In the genomic region with DNA sequence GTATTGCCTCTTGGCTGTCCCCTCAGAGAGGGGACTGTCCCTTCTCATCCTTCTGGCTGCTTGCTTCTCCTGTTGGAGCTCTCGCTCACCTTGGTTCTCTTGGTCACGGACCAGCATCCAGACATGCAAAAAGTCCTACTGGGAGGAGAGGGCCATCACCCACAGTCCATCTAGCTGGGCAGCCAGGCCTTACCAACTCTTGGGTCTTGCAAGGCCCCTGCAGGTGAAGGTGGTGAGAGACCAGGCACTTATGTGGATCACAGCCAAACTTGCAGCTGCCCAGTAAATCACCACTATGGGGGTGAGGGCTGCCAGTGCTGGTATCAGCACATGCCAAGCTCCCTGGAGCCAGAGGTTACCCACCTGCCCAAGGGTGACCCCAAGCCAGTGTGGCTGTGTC, we compare ENCODE assay signal across 1 cellular context.
A peak's percentile ranks its signal among the peaks of the same experiment; 100 is the strongest.
TF ChIP-seq lines count a peak whose summit lies in the region.

No MANE protein-coding gene starts in this region.

TF ChIP-seq in HepG2, 621 proteins besides CTCF, POLR2A, EP300 and RAD21:
- TF ChIP-seq, protein P1, sequence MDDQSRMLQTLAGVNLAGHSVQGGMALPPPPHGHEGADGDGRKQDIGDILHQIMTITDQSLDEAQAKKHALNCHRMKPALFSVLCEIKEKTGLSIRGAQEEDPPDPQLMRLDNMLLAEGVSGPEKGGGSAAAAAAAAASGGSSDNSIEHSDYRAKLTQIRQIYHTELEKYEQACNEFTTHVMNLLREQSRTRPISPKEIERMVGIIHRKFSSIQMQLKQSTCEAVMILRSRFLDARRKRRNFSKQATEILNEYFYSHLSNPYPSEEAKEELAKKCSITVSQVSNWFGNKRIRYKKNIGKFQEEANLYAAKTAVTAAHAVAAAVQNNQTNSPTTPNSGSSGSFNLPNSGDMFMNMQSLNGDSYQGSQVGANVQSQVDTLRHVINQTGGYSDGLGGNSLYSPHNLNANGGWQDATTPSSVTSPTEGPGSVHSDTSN (CRISPR knock-in tag; IDR thresholded peaks at IDR 0.05; ENCODE audit: borderline replicate concordance) = no peak
- TF ChIP-seq SALL1 (CRISPR knock-in tag; IDR thresholded peaks at IDR 0.05) (no peak), RERE (CRISPR knock-in tag; IDR thresholded peaks at IDR 0.05; ENCODE audit: low read depth) (no peak), RXRA (CRISPR knock-in tag; IDR thresholded peaks at IDR 0.05) (no peak), TCF7 (IDR thresholded peaks at IDR 0.05; ENCODE audit: low read depth) (no peak), SNRNP70 (IDR thresholded peaks at IDR 0.05; ENCODE audit: low read depth, low read length) (no peak), ZNF816 (CRISPR knock-in tag; IDR thresholded peaks at IDR 0.05; ENCODE audit: borderline replicate concordance) (no peak), MIER2 (CRISPR knock-in tag; IDR thresholded peaks at IDR 0.05) (no peak), SKIL (CRISPR knock-in tag; IDR thresholded peaks at IDR 0.05; ENCODE audit: borderline replicate concordance) (no peak), ARHGAP35 (CRISPR knock-in tag; IDR thresholded peaks at IDR 0.05; ENCODE audit: borderline replicate concordance) (no peak), ZNF44 (CRISPR knock-in tag; IDR thresholded peaks at IDR 0.05) (no peak), ATF1 (CRISPR knock-in tag; IDR thresholded peaks at IDR 0.05) (no peak), HOXA9 (CRISPR knock-in tag; IDR thresholded peaks at IDR 0.05; ENCODE audit: borderline replicate concordance) (no peak), SRSF1 (optimal IDR thresholded peaks at IDR 0.05; ENCODE audit: low read depth, low read length) (peak; percentile 27), SKI (IDR thresholded peaks at IDR 0.05; ENCODE audit: partially characterized antibody) (no peak), RCOR2 (CRISPR knock-in tag; IDR thresholded peaks at IDR 0.05) (no peak), ZNF343 (CRISPR knock-in tag; IDR thresholded peaks at IDR 0.05) (0 out of 2 replicates have a peak, but pooled peaks have one; percentile 49), SRF (IDR thresholded peaks at IDR 0.05; ENCODE audit: low read depth, low read length) (no peak), ETV5 (CRISPR knock-in tag; IDR thresholded peaks at IDR 0.05; ENCODE audit: borderline replicate concordance) (no peak), ZNF136 (CRISPR knock-in tag; IDR thresholded peaks at IDR 0.05; ENCODE audit: low read depth) (no peak), RBM22 (optimal IDR thresholded peaks at IDR 0.05; ENCODE audit: low read length) (peak; percentile 23), ZNF7 (CRISPR knock-in tag; IDR thresholded peaks at IDR 0.05) (no peak), ZFX (CRISPR knock-in tag; IDR thresholded peaks at IDR 0.05; ENCODE audit: low read depth) (no peak), ISL2 (CRISPR knock-in tag; IDR thresholded peaks at IDR 0.05) (no peak)
- TF ChIP-seq, protein P2, sequence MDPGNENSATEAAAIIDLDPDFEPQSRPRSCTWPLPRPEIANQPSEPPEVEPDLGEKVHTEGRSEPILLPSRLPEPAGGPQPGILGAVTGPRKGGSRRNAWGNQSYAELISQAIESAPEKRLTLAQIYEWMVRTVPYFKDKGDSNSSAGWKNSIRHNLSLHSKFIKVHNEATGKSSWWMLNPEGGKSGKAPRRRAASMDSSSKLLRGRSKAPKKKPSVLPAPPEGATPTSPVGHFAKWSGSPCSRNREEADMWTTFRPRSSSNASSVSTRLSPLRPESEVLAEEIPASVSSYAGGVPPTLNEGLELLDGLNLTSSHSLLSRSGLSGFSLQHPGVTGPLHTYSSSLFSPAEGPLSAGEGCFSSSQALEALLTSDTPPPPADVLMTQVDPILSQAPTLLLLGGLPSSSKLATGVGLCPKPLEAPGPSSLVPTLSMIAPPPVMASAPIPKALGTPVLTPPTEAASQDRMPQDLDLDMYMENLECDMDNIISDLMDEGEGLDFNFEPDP (CRISPR knock-in tag; conservative IDR thresholded peaks at IDR 0.05) = 0 out of 2 replicates have a peak, but pooled peaks have one; percentile 39
